ENCODE assay signal across 13 cellular contexts in genomic region chr12:34401659-34402227, GRCh38.
DNase-seq lines count a peak whose midpoint lies in the region; ATAC-seq and TF ChIP-seq lines count a peak whose summit lies in the region.
"Had no signal": no experiment of that assay in that cellular context is flagged by ENCODE, and none has a peak within 500 bp of the region (broad histone marks: within the 10 kb centered on the region; RNA-seq: fewer than 3 reads in every experiment).

No MANE protein-coding gene starts in this region.

- H3K27ac Mint-ChIP-seq in endodermal cell: no peak overlapping the region
- no peak overlapping the region for H3K27ac Mint-ChIP-seq in natural killer cell
- H3K27ac Mint-ChIP-seq in CD4-positive, alpha-beta memory T cell: no peak overlapping the region
- H3K27ac Mint-ChIP-seq: T-helper 2 cell treated with Interferon-gamma antibody and Interleukin-4, amounts not matched to agents 5 μg/mL and 100 μg/mL, for 36 hours had no signal

- ATAC-seq in natural killer cell (no peak), GM18511 (IDR thresholded peaks at IDR 0.05; ENCODE audit: unreplicated experiment) (no peak), GM18858 (IDR thresholded peaks at IDR 0.05; ENCODE audit: unreplicated experiment) (no peak)

- H3K9ac ChIP-seq in endodermal cell (ENCODE audit: extremely low read depth, low read length, poor library complexity, severe bottlenecking): no peak overlapping the region

- peak; percentile 2 for DNase-seq in stimulated activated CD4-positive, alpha-beta T cell treated with anti-CD3 and anti-CD28 coated beads, Interleukin-4, amount 100 ng/mL, for 24 hours
- no peak for DNase-seq in stimulated activated CD4-positive, alpha-beta T cell treated with anti-CD3 and anti-CD28 coated beads, Interleukin-1b, Interleukin-23, amount 100 ng/mL, for 48 hours
- DNase-seq in endodermal cell (peak; percentile 21), natural killer cell (peak; percentile 7), LoVo (ENCODE audit: low spot score) (no peak)
- DNase-seq in CD4-positive, alpha-beta memory T cell: no peak
- DNase-seq: NCI-H2171 treated with DMSO at 0.1 percent for 48 hours had no signal

- no peaks in the 10 kb centered on the region for H3K36me3 ChIP-seq in endodermal cell (ENCODE audit: control insufficient read depth, insufficient read depth, low read length)
- H3K36me3 ChIP-seq in CD4-positive, alpha-beta memory T cell (ENCODE audit: insufficient read depth, low read length): no peaks in the 10 kb centered on the region

- no peaks in the 10 kb centered on the region for H3K4me1 ChIP-seq in endodermal cell (ENCODE audit: control insufficient read depth, insufficient read depth, low read length)
- H3K4me1 ChIP-seq in CD4-positive, alpha-beta memory T cell (ENCODE audit: insufficient read depth, low read length): no peaks in the 10 kb centered on the region

- no peaks in the 10 kb centered on the region for H3K4me1 Mint-ChIP-seq in endodermal cell
- H3K4me1 Mint-ChIP-seq in natural killer cell: no peaks in the 10 kb centered on the region
- H3K4me1 Mint-ChIP-seq in CD4-positive, alpha-beta memory T cell: no peaks in the 10 kb centered on the region
- H3K4me1 Mint-ChIP-seq: neural crest cell had no signal

- WGBS in endodermal cell (ENCODE audit: insufficient coverage in 1 of 2, insufficient read length in 1 of 2), 2 experiments: 56 to 63% methylated on average over 15 to 28 of the region's 28 CpGs

- no peak overlapping the region for H3K27ac ChIP-seq in endodermal cell (ENCODE audit: low read depth, low read length)
- no peak overlapping the region for H3K27ac ChIP-seq in CD4-positive, alpha-beta memory T cell (ENCODE audit: low read depth, low read length)
- H3K27ac ChIP-seq: C4-2B, PC-9 had no signal

- H3K4me3 ChIP-seq in endodermal cell (ENCODE audit: low read length): no peak overlapping the region
- no peak overlapping the region for H3K4me3 ChIP-seq in CD4-positive, alpha-beta memory T cell (ENCODE audit: low read length in 2 of 2)
- H3K4me3 ChIP-seq: PC-9 had no signal

- CTCF ChIA-PET in CD4-positive, alpha-beta memory T cell (lab: Charles Lee; ENCODE audit: partially characterized antibody): no interaction called here

- H3K36me3 Mint-ChIP-seq in endodermal cell (ENCODE audit: low read depth) (no peaks in the 10 kb centered on the region), natural killer cell (no peaks in the 10 kb centered on the region)
- H3K36me3 Mint-ChIP-seq in CD4-positive, alpha-beta memory T cell: no peaks in the 10 kb centered on the region

- H3K4me3 Mint-ChIP-seq in endodermal cell (no peak overlapping the region), natural killer cell (no peak overlapping the region)
- no peak overlapping the region for H3K4me3 Mint-ChIP-seq in CD4-positive, alpha-beta memory T cell
- H3K4me3 Mint-ChIP-seq: neural crest cell; T-helper 2 cell treated with Interferon-gamma antibody and Interleukin-4, amounts not matched to agents 5 μg/mL and 100 μg/mL, for 36 hours had no signal

- intact Hi-C loops in natural killer cell (cut with micrococcal nuclease): no loop called here
- intact Hi-C loops in CD4-positive, alpha-beta memory T cell (cut with micrococcal nuclease): no loop called here

- POLR2A ChIA-PET in CD4-positive, alpha-beta memory T cell (lab: Charles Lee; ENCODE audit: partially characterized antibody): no interaction called here

- H3K27me3 ChIP-seq in endodermal cell (ENCODE audit: control insufficient read depth, insufficient read depth, low read length, poor library complexity, severe bottlenecking): no peaks in the 10 kb centered on the region
- no peaks in the 10 kb centered on the region for H3K27me3 ChIP-seq in CD4-positive, alpha-beta memory T cell (ENCODE audit: insufficient read depth, low read length)

- H3K9me3 ChIP-seq in endodermal cell (ENCODE audit: control insufficient read depth, low read length): peaks cover 35% of the 10 kb centered on the region
- peaks cover 0 to 14% of the 10 kb centered on the region in 2 donors for H3K9me3 ChIP-seq in CD4-positive, alpha-beta memory T cell (ENCODE audit: control insufficient read depth in 1 of 2, low read length in 2 of 2)

- TF ChIP-seq CTCF in endodermal cell (conservative IDR thresholded peaks at IDR 0.05) (no peak), natural killer cell (IDR thresholded peaks at IDR 0.05) (no peak)

- peaks cover 100% of the 10 kb centered on the region for H3K9me3 Mint-ChIP-seq in endodermal cell
- peaks cover 0 to 9% of the 10 kb centered on the region in 2 donors for H3K9me3 Mint-ChIP-seq in natural killer cell
- H3K9me3 Mint-ChIP-seq in CD4-positive, alpha-beta memory T cell: peaks cover 0 to 63% (median 26%) of the 10 kb centered on the region in 8 donors
- H3K9me3 Mint-ChIP-seq: neural crest cell had no signal

- peaks cover 6% of the 10 kb centered on the region for H3K27me3 Mint-ChIP-seq in endodermal cell (ENCODE audit: insufficient read depth)
- no peaks in the 10 kb centered on the region for H3K27me3 Mint-ChIP-seq in natural killer cell (ENCODE audit: low read depth in 2 of 2)
- no peaks in the 10 kb centered on the region for H3K27me3 Mint-ChIP-seq in CD4-positive, alpha-beta memory T cell

Comparison
In these comparisons a context has a peak if more than half of its experiments do, and no peak if none do; other contexts are left out.
1. DNase-seq: peak in stimulated activated CD4-positive, alpha-beta T cell treated with anti-CD3 and anti-CD28 coated beads, Interleukin-4, amount 100 ng/mL, for 24 hours (single experiment), endodermal cell (single experiment) and natural killer cell (single experiment); none in stimulated activated CD4-positive, alpha-beta T cell treated with anti-CD3 and anti-CD28 coated beads, Interleukin-1b, Interleukin-23, amount 100 ng/mL, for 48 hours (single experiment), CD4-positive, alpha-beta memory T cell (0 of 5) and LoVo (single experiment).